ENCODE assay signal across 18 cellular contexts in genomic region chr15:54772663-54773062, GRCh38.
DNase-seq lines count a peak whose midpoint lies in the region; ATAC-seq and TF ChIP-seq lines count a peak whose summit lies in the region.
"Had no signal": no experiment of that assay in that cellular context is flagged by ENCODE, and none has a peak within 500 bp of the region (broad histone marks: within the 10 kb centered on the region; RNA-seq: fewer than 3 reads in every experiment).

No MANE protein-coding gene starts in this region.

- peaks cover 45% of the 10 kb centered on the region for H3K9me3 Mint-ChIP-seq in GM23338

- ATAC-seq in GM23338: peak; percentile 62
- ATAC-seq: GM12878, SK-N-SH treated with all-trans-retinoic acid at 6 μM for 48 hours, T-helper 17 cell had no signal

- H3K4me3 ChIP-seq in GM23338: no peak overlapping the region
- H3K4me3 ChIP-seq in iPS DF 6.9 (ENCODE audit: low read length): no peak overlapping the region
- no peak overlapping the region for H3K4me3 ChIP-seq in BE2C (ENCODE audit: low read depth, low read length)
- H3K4me3 ChIP-seq: BLaER1, GM12878, Peyer's patch had no signal

- no peaks in the 10 kb centered on the region for H3K79me2 ChIP-seq in GM23338 (replicated peaks; ENCODE audit: insufficient read depth)

- no CpG with 5 or more reads among the region's 1 CpG for WGBS in iPS DF 6.9 (ENCODE audit: insufficient coverage, insufficient read length)

- H3K9me3 ChIP-seq in iPS DF 6.9 (ENCODE audit: control insufficient read depth, insufficient read depth, low read length) (no peaks in the 10 kb centered on the region), BE2C (no peaks in the 10 kb centered on the region)
- H3K9me3 ChIP-seq: BLaER1 had no signal

- no peaks in the 10 kb centered on the region for H3K27me3 Mint-ChIP-seq in GM23338 (ENCODE audit: insufficient read depth, low read depth, poor library complexity)
- H3K27me3 Mint-ChIP-seq: T-helper 17 cell had no signal

- TF ChIP-seq CTCF in GM23338 (conservative IDR thresholded peaks at IDR 0.05; ENCODE audit: low read depth in 2 of 2) (no peak), BE2C (IDR thresholded peaks at IDR 0.05; ENCODE audit: low read depth, low read length) (no peak)

- H3K9me2 ChIP-seq in GM23338 (ENCODE audit: insufficient read depth): no peaks in the 10 kb centered on the region

- H3K4me2 ChIP-seq in GM23338: no peak overlapping the region
- H3K4me2 ChIP-seq: BLaER1 had no signal

- H3K27me3 ChIP-seq in GM23338 (ENCODE audit: insufficient read depth): no peaks in the 10 kb centered on the region
- H3K27me3 ChIP-seq in iPS DF 6.9 (ENCODE audit: control insufficient read depth, insufficient read depth, low read length): no peaks in the 10 kb centered on the region
- H3K27me3 ChIP-seq in BE2C: no peaks in the 10 kb centered on the region
- H3K27me3 ChIP-seq: BLaER1, Peyer's patch had no signal

- no peak overlapping the region for H3K27ac Mint-ChIP-seq in GM23338
- H3K27ac Mint-ChIP-seq: CD8-positive, alpha-beta memory T cell; T-helper 17 cell had no signal

- no peaks in the 10 kb centered on the region for H3F3A ChIP-seq in GM23338 (replicated peaks; ENCODE audit: low read depth)

- no peak overlapping the region for H3K4me3 Mint-ChIP-seq in GM23338
- H3K4me3 Mint-ChIP-seq: CD8-positive, alpha-beta memory T cell; T-helper 17 cell had no signal

- H2AFZ ChIP-seq in GM23338: no peak overlapping the region

- H3K27ac ChIP-seq in GM23338 (ENCODE audit: low read depth) (no peak overlapping the region), iPS DF 6.9 (ENCODE audit: low read length) (no peak overlapping the region)
- H3K27ac ChIP-seq: BLaER1, Peyer's patch had no signal

- no peaks in the 10 kb centered on the region for H4K20me1 ChIP-seq in GM23338 (replicated peaks; ENCODE audit: insufficient read depth)
- H4K20me1 ChIP-seq: BLaER1 had no signal

- H3K4me1 ChIP-seq in GM23338 (ENCODE audit: insufficient read depth): no peaks in the 10 kb centered on the region; the same call in 1 of the 2 replicates
- no peaks in the 10 kb centered on the region for H3K4me1 ChIP-seq in iPS DF 6.9 (ENCODE audit: control insufficient read depth, insufficient read depth, low read length)
- no peaks in the 10 kb centered on the region for H3K4me1 ChIP-seq in BE2C
- H3K4me1 ChIP-seq: BLaER1, Peyer's patch had no signal

- peaks cover 12% of the 10 kb centered on the region; the same call in 2 of the 3 replicates for H3K4me1 Mint-ChIP-seq in GM23338
- H3K4me1 Mint-ChIP-seq: CD8-positive, alpha-beta memory T cell; T-helper 17 cell had no signal

- no peaks in the 10 kb centered on the region for H3K36me3 Mint-ChIP-seq in GM23338 (ENCODE audit: low read depth)
- H3K36me3 Mint-ChIP-seq: CD8-positive, alpha-beta memory T cell had no signal

- DNase-seq in GM23338 (ENCODE audit: low spot score) (peak; percentile 1), MV-4-11 (lab: John Stamatoyannopoulos, UW) (peak; percentile 2), OCI-M1 (lab: John Stamatoyannopoulos, UW) (peak; percentile 43), iPS DF 6.9 (ENCODE audit: low read depth, low spot score) (peak; percentile 9), LoVo (ENCODE audit: low spot score) (no peak), COLO668 (lab: John Stamatoyannopoulos, UW; ENCODE audit: unreplicated experiment) (no peak), BE2C (no peak)
- DNase-seq: CD8-positive, alpha-beta memory T cell; NCI-H1930; NCI-H2171; NCI-H524; NK-92 treated with Interleukin-12 subunit alpha and Interleukin-12 subunit beta, amount 100 ng/mL, for 24 hours; Peyer's patch; Right ventricle myocardium superior; T-helper 17 cell had no signal

- peaks cover 5% of the 10 kb centered on the region; the same call in 1 of the 2 replicates for H3K36me3 ChIP-seq in GM23338 (ENCODE audit: insufficient read depth)
- H3K36me3 ChIP-seq in iPS DF 6.9 (ENCODE audit: control insufficient read depth, insufficient read depth, low read length): no peaks in the 10 kb centered on the region
- no peaks in the 10 kb centered on the region for H3K36me3 ChIP-seq in BE2C
- H3K36me3 ChIP-seq: BLaER1, Peyer's patch had no signal

TF ChIP-seq in GM23338, 12 proteins besides CTCF, POLR2A, EP300 and RAD21 (continues in another document):
- TF ChIP-seq EZH2 (IDR thresholded peaks at IDR 0.05; ENCODE audit: low read depth, unreplicated experiment): no peak
- no peak for TF ChIP-seq NANOG (IDR thresholded peaks at IDR 0.05; ENCODE audit: borderline replicate concordance)
- TF ChIP-seq EZH2phosphoT487 (IDR thresholded peaks at IDR 0.05; ENCODE audit: unreplicated experiment): no peak
- TF ChIP-seq REST (IDR thresholded peaks at IDR 0.05; ENCODE audit: unreplicated experiment): no peak

Comparison
In these comparisons a context has a peak if more than half of its experiments do, and no peak if none do; other contexts are left out.
1. DNase-seq: peak in GM23338 (single experiment), MV-4-11 (single experiment), OCI-M1 (single experiment) and iPS DF 6.9 (single experiment); none in LoVo (single experiment), COLO668 (single experiment) and BE2C (single experiment).